Comparison of ENCODE assay signal across 8 cellular contexts in the genomic region with DNA sequence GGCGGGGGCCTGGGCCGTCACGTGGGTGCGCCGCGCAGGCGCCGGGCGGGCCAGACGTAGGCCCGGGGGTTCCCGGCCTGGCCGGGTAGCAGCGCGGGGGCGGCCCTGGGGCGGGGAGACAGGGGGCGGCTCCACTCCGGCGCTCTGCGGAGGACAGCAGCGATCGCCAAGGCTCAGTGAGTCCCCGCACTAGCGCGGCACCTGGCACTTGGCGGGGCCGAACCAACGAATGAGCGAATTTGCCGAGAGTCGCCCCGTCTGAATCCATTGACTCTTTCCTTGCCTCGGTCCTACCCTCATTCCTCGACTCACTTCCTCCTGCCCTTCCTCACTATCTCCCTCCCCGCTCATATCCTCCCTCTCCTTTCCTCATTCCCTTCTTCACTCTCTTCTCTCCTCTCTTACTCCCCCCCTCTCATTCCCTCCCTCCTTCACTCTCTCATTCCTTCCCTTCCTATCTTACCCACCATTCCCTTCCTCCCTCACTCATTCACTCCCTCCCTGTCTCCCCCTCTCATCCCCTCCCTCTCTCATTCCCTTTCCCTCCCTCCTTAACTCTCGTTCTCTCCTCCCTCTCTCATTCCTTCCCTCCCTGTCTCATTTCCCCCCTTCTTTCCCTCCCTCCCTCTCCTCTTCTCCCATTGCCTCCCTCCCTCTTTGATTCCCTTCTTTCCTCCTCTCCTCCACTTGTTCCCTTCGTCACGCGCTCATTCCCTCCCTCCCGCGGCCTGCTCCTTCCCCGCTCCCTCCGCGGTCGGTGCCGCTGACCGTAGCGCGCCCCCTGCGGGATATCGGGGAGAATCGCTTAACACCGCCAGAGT. TPM values are rescaled to one million over a fixed set of nuclear protein-coding genes. Genes with fewer than 3 reads are reported as not detected.
DNase-seq lines count a peak whose midpoint lies in the region; ATAC-seq lines count a peak whose summit lies in the region.

No MANE protein-coding gene starts in this region.

- peak overlapping the region; percentile 10 for H2BK5ac ChIP-seq in mesenchymal stem cell (ENCODE audit: low read depth, low read length, poor library complexity, severe bottlenecking)

- H3K4me3 ChIP-seq in mesenchymal stem cell (ENCODE audit: insufficient read depth in 1 of 2, low read depth in 1 of 2, low read length in 2 of 2), result peak overlapping the region; percentile 57 to 92

- WGBS in mesenchymal stem cell, result 2% methylated on average over 53 of the region's 54 CpGs

- H3K14ac ChIP-seq in mesenchymal stem cell (ENCODE audit: low read length in 2 of 2), result peak overlapping the region in 1 of 2 experiments; percentile 85

- peak overlapping the region; percentile 5 for H4K91ac ChIP-seq in mesenchymal stem cell (ENCODE audit: low read length)

- CTCF ChIA-PET in activated CD8-positive, alpha-beta memory T cell treated with anti-CD3 and anti-CD28 coated beads, Interleukin-2, amount 10 ng/mL, durations not matched to agents 7 days and 5 days (lab: Charles Lee), result interaction anchor here (1.0 to 2.9 kb wide), 4 partner anchors 11 to 77 kb away, joined by 4 to 13 read pairs (median 6); a partner anchor contains a TSS

- H2AK5ac ChIP-seq in mesenchymal stem cell (ENCODE audit: low read length, severe bottlenecking), result no peak overlapping the region

- H3K4me2 ChIP-seq in mesenchymal stem cell (ENCODE audit: low read length, poor library complexity, severe bottlenecking), result peak overlapping the region; percentile 58

- H2BK15ac ChIP-seq in mesenchymal stem cell (ENCODE audit: low read depth, poor library complexity, severe bottlenecking), result no peak overlapping the region

- peaks cover 3% of the 10 kb centered on the region for H3K36me3 Mint-ChIP-seq in activated CD8-positive, alpha-beta memory T cell treated with anti-CD3 and anti-CD28 coated beads, Interleukin-2, amount 10 ng/mL, durations not matched to agents 7 days and 5 days
- peaks cover 7% of the 10 kb centered on the region for H3K36me3 Mint-ChIP-seq in effector memory CD8-positive, alpha-beta T cell (ENCODE audit: insufficient read depth)

- peak overlapping the region in 1 of 2 experiments; percentile 54 for H2BK12ac ChIP-seq in mesenchymal stem cell (ENCODE audit: low read length in 2 of 2)

- no peak overlapping the region for H3K23ac ChIP-seq in mesenchymal stem cell (ENCODE audit: low read length in 2 of 2)

- peak overlapping the region; percentile 4 to 94 for H3K18ac ChIP-seq in mesenchymal stem cell (ENCODE audit: low read depth in 1 of 2, low read length in 2 of 2)

- peak overlapping the region; percentile 85 for H3K4me3 Mint-ChIP-seq in activated CD8-positive, alpha-beta memory T cell treated with anti-CD3 and anti-CD28 coated beads, Interleukin-2, amount 10 ng/mL, durations not matched to agents 7 days and 5 days
- peak overlapping the region; percentile 91 to 93 for H3K4me3 Mint-ChIP-seq in effector memory CD8-positive, alpha-beta T cell

- H3K27ac ChIP-seq in mesenchymal stem cell (ENCODE audit: low read length, poor library complexity, severe bottlenecking), result peak overlapping the region; percentile 60

- peak; percentile 74 for DNase-seq in CMK (ENCODE audit: low read depth)
- peak; percentile 95 for DNase-seq in HPDE6-E6E7 (ENCODE audit: extremely low spot score)
- DNase-seq in NK-92 treated with Interleukin-12 subunit alpha and Interleukin-12 subunit beta, amount 100 ng/mL, for 24 hours (lab: John Stamatoyannopoulos, UW), result peak; percentile 83
- peak; percentile 94 for DNase-seq in activated CD8-positive, alpha-beta memory T cell treated with anti-CD3 and anti-CD28 coated beads, Interleukin-2, amount 10 ng/mL, durations not matched to agents 7 days and 5 days
- peak; percentile 89 to 93 (median 89) for DNase-seq in effector memory CD8-positive, alpha-beta T cell
- peak; percentile 93 for DNase-seq in mesenchymal stem cell
- peak; percentile 85 for DNase-seq in stimulated activated CD8-positive, alpha-beta memory T cell treated with anti-CD3 and anti-CD28 coated beads, Interleukin-12 subunit alpha, Interleukin-12 subunit beta, amount 100 ng/mL, for 24 hours (ENCODE audit: extremely low read depth)

- peak overlapping the region; percentile 93 for H3K9ac ChIP-seq in mesenchymal stem cell (ENCODE audit: low read length)

- peaks cover 11% of the 10 kb centered on the region for H3K4me1 ChIP-seq in mesenchymal stem cell (ENCODE audit: control insufficient read depth, insufficient read depth, low read depth, low read length)

- H3K27me3 Mint-ChIP-seq in activated CD8-positive, alpha-beta memory T cell treated with anti-CD3 and anti-CD28 coated beads, Interleukin-2, amount 10 ng/mL, durations not matched to agents 7 days and 5 days, result no peaks in the 10 kb centered on the region
- no peaks in the 10 kb centered on the region for H3K27me3 Mint-ChIP-seq in effector memory CD8-positive, alpha-beta T cell

- H2BK120ac ChIP-seq in mesenchymal stem cell (ENCODE audit: low read depth, low read length), result no peak overlapping the region

- H3K27me3 ChIP-seq in mesenchymal stem cell (ENCODE audit: control insufficient read depth in 1 of 2, insufficient read depth in 1 of 2, low read length in 2 of 2), result no peaks in the 10 kb centered on the region

- H3K27ac Mint-ChIP-seq in activated CD8-positive, alpha-beta memory T cell treated with anti-CD3 and anti-CD28 coated beads, Interleukin-2, amount 10 ng/mL, durations not matched to agents 7 days and 5 days, result peak overlapping the region; percentile 74
- H3K27ac Mint-ChIP-seq in effector memory CD8-positive, alpha-beta T cell, result peak overlapping the region; percentile 90 to 94

- peaks cover 25% of the 10 kb centered on the region for H3K4me1 Mint-ChIP-seq in activated CD8-positive, alpha-beta memory T cell treated with anti-CD3 and anti-CD28 coated beads, Interleukin-2, amount 10 ng/mL, durations not matched to agents 7 days and 5 days
- H3K4me1 Mint-ChIP-seq in effector memory CD8-positive, alpha-beta T cell (ENCODE audit: low read depth in 2 of 2), result peaks cover 19 to 36% of the 10 kb centered on the region in 2 donors

- peak; percentile 80 for ATAC-seq in GM19455 (IDR thresholded peaks at IDR 0.05; ENCODE audit: unreplicated experiment)
- peak; percentile 97 for ATAC-seq in activated CD8-positive, alpha-beta memory T cell treated with anti-CD3 and anti-CD28 coated beads, Interleukin-2, amount 10 ng/mL, durations not matched to agents 7 days and 5 days
- ATAC-seq in effector memory CD8-positive, alpha-beta T cell (replicated peaks), result peak; percentile 95

- H3K9me3 Mint-ChIP-seq in activated CD8-positive, alpha-beta memory T cell treated with anti-CD3 and anti-CD28 coated beads, Interleukin-2, amount 10 ng/mL, durations not matched to agents 7 days and 5 days (ENCODE audit: low read depth), result no peaks in the 10 kb centered on the region
- no peaks in the 10 kb centered on the region for H3K9me3 Mint-ChIP-seq in effector memory CD8-positive, alpha-beta T cell

- peaks cover 34% of the 10 kb centered on the region for H3K79me1 ChIP-seq in mesenchymal stem cell (replicated peaks; ENCODE audit: low read length, poor library complexity, severe bottlenecking)

- H3K9me3 ChIP-seq in mesenchymal stem cell (ENCODE audit: control insufficient read depth, low read length), result no peaks in the 10 kb centered on the region

- H2AFZ ChIP-seq in mesenchymal stem cell (ENCODE audit: low read depth, low read length), result no peak overlapping the region

- H4K8ac ChIP-seq in mesenchymal stem cell (ENCODE audit: low read length), result no peak overlapping the region

- peak overlapping the region in 1 of 2 experiments; percentile 65 for H3K4ac ChIP-seq in mesenchymal stem cell (ENCODE audit: low read depth in 1 of 2, low read length in 2 of 2)

- H3K36me3 ChIP-seq in mesenchymal stem cell (ENCODE audit: control insufficient read depth in 1 of 2, insufficient read depth in 2 of 2, low read depth in 1 of 2, low read length in 2 of 2), result peaks cover 2 to 5% of the 10 kb centered on the region in 2 experiments

RNA-seq across cellular contexts. Expression of a gene that starts 0.5 kb away (rescaled TPM):
- total RNA-seq in activated CD8-positive, alpha-beta memory T cell treated with anti-CD3 and anti-CD28 coated beads, Interleukin-2, amount 10 ng/mL, durations not matched to agents 7 days and 5 days, result 10 to 100 TPM; 27.5 to 31.7 TPM
- 10.8 TPM for polyA plus RNA-seq in mesenchymal stem cell (2013, experiment 1 of 2)
- polyA plus RNA-seq in mesenchymal stem cell (2013, experiment 2 of 2), result 10.8 TPM

RNA-seq across cellular contexts. Expression of a gene that starts 11.3 kb away (rescaled TPM):
- 100 to 1,000 TPM; 145 to 179 TPM for total RNA-seq in activated CD8-positive, alpha-beta memory T cell treated with anti-CD3 and anti-CD28 coated beads, Interleukin-2, amount 10 ng/mL, durations not matched to agents 7 days and 5 days
- 63.2 TPM for polyA plus RNA-seq in mesenchymal stem cell (2013, experiment 1 of 2)
- 60.2 TPM for polyA plus RNA-seq in mesenchymal stem cell (2013, experiment 2 of 2)

RNA-seq across cellular contexts. Expression of a gene that starts 58.4 kb away (rescaled TPM):
- 1 to 10 TPM in 1 of 2 experiments, under 1 TPM in 1; 0.54 to 1.1 TPM for total RNA-seq in activated CD8-positive, alpha-beta memory T cell treated with anti-CD3 and anti-CD28 coated beads, Interleukin-2, amount 10 ng/mL, durations not matched to agents 7 days and 5 days
- 23.7 TPM for polyA plus RNA-seq in mesenchymal stem cell (2013, experiment 1 of 2)
- polyA plus RNA-seq in mesenchymal stem cell (2013, experiment 2 of 2), result 24.0 TPM

Comparison
In these comparisons a context has a peak if more than half of its experiments do, and no peak if none do; other contexts are left out.
1. Peak in every context shown above with its lines: DNase-seq, ATAC-seq, H3K4me3 ChIP-seq and H3K27ac ChIP-seq.